Comparison of ENCODE assay signal across 32 cellular contexts in genomic region chr6:49050606-49051005, GRCh38.
"Had no signal": no experiment of that assay in that cellular context is flagged by ENCODE, and none has a peak within 500 bp of the region (broad histone marks: within the 10 kb centered on the region; RNA-seq: fewer than 3 reads in every experiment).

No MANE protein-coding gene starts in this region.

- H3K27ac Mint-ChIP-seq: activated CD4-positive, alpha-beta memory T cell treated with anti-CD3 and anti-CD28 coated beads for 36 hours; activated CD4-positive, alpha-beta T cell treated with anti-CD3 and anti-CD28 coated beads for 36 hours; activated CD4-positive, alpha-beta T cell treated with anti-CD3 and anti-CD28 coated beads, Interleukin-2, amount 10 ng/mL, durations not matched to agents 24 days and 14 days; activated naive CD4-positive, alpha-beta T cell treated with anti-CD3 and anti-CD28 coated beads for 36 hours; activated naive CD4-positive, alpha-beta T cell treated with anti-CD3 and anti-CD28 coated beads, Interleukin-2, amount 50 U/mL, for 24 hours; activated naive CD8-positive, alpha-beta T cell treated with anti-CD3 and anti-CD28 coated beads for 36 hours; activated naive CD8-positive, alpha-beta T cell treated with anti-CD3 and anti-CD28 coated beads, Interleukin-2, amount 50 U/mL, for 24 hours; activated T-helper 1 cell treated with anti-CD3 and anti-CD28 coated beads, Interleukin-12 subunit alpha, Interleukin-12 subunit beta, Interleukin-2, Interleukin-4 antibody, amounts not matched to agents 30 ng/mL and 10 ng/mL and 1 ng/mL, durations not matched to agents 14 hours and 24 hours and 36 hours; activated T-helper 2 cell treated with anti-CD3 and anti-CD28 coated beads, Interferon-gamma antibody, Interleukin-2, Interleukin-4, amounts not matched to agents 10 μg/mL and 5 μg/mL and 100 μg/mL, durations not matched to agents 14 hours and 24 hours and 36 hours; T-helper 17 cell; T-helper 2 cell treated with Interferon-gamma antibody and Interleukin-4, amounts not matched to agents 5 μg/mL and 100 μg/mL, for 36 hours had no signal

- H3K9me3 ChIP-seq: adrenal gland, body of pancreas, colonic mucosa, esophagus squamous epithelium had no signal

- H3K4me3 Mint-ChIP-seq: activated CD4-positive, alpha-beta memory T cell treated with anti-CD3 and anti-CD28 coated beads for 36 hours; activated CD4-positive, alpha-beta T cell treated with anti-CD3 and anti-CD28 coated beads for 36 hours; activated CD4-positive, alpha-beta T cell treated with anti-CD3 and anti-CD28 coated beads, Interleukin-2, amount 10 ng/mL, durations not matched to agents 24 days and 14 days; activated naive CD4-positive, alpha-beta T cell treated with anti-CD3 and anti-CD28 coated beads for 36 hours; activated naive CD4-positive, alpha-beta T cell treated with anti-CD3 and anti-CD28 coated beads, Interleukin-2, amount 50 U/mL, for 24 hours; activated naive CD8-positive, alpha-beta T cell treated with anti-CD3 and anti-CD28 coated beads for 36 hours; activated naive CD8-positive, alpha-beta T cell treated with anti-CD3 and anti-CD28 coated beads, Interleukin-2, amount 50 U/mL, for 24 hours; activated T-cell treated with anti-CD3 and anti-CD28 coated beads, Interleukin-2, amount 50 U/mL, for 4 hours; activated T-helper 1 cell treated with anti-CD3 and anti-CD28 coated beads, Interleukin-12 subunit alpha, Interleukin-12 subunit beta, Interleukin-2, Interleukin-4 antibody, amounts not matched to agents 30 ng/mL and 10 ng/mL and 1 ng/mL, durations not matched to agents 14 hours and 24 hours and 36 hours; T-helper 17 cell; T-helper 2 cell treated with Interferon-gamma antibody and Interleukin-4, amounts not matched to agents 5 μg/mL and 100 μg/mL, for 36 hours had no signal

- H3K9me3 Mint-ChIP-seq: activated T-helper 1 cell treated with anti-CD3 and anti-CD28 coated beads, Interleukin-12 subunit alpha, Interleukin-12 subunit beta, Interleukin-2, Interleukin-4 antibody, amounts not matched to agents 30 ng/mL and 10 ng/mL and 1 ng/mL, durations not matched to agents 14 hours and 24 hours and 36 hours had no signal

- DNase-seq: activated CD4-positive, alpha-beta memory T cell treated with anti-CD3 and anti-CD28 coated beads for 36 hours; activated CD4-positive, alpha-beta T cell treated with anti-CD3 and anti-CD28 coated beads for 36 hours; activated CD4-positive, alpha-beta T cell treated with anti-CD3 and anti-CD28 coated beads, Interleukin-2, amount 10 ng/mL, durations not matched to agents 24 days and 14 days; activated CD4-positive, CD25-positive, alpha-beta regulatory T cell; activated CD4-positive, CD25-positive, alpha-beta regulatory T cell treated with anti-CD3 and anti-CD28 coated beads, Interleukin-2, amount 50 U/mL, for 72 hours; activated CD8-positive, alpha-beta memory T cell treated with anti-CD3 and anti-CD28 coated beads, Interleukin-2, amount 50 U/mL, for 48 hours; activated effector memory CD4-positive, alpha-beta T cell treated with anti-CD3 and anti-CD28 coated beads, Interleukin-2, amount 50 U/mL, for 16 hours; activated naive CD4-positive, alpha-beta T cell treated with anti-CD3 and anti-CD28 coated beads for 36 hours; activated naive CD8-positive, alpha-beta T cell treated with anti-CD3 and anti-CD28 coated beads for 36 hours; activated naive CD8-positive, alpha-beta T cell treated with anti-CD3 and anti-CD28 coated beads, Interleukin-2, amount 50 U/mL, for 24 hours; activated T-cell treated with anti-CD3 and anti-CD28 coated beads, Interleukin-2, amount 50 U/mL, for 4 hours; adrenal gland; amygdala; aorta; body of pancreas; central memory CD4-positive, alpha-beta T cell; cerebellar nuclear complex; colonic mucosa; effector CD8-positive, alpha-beta T cell; esophagus squamous epithelium; T-helper 1 cell; T-helper 17 cell; T1000; WERI-Rb-1 had no signal

- H3K27me3 ChIP-seq: adrenal gland, body of pancreas, cardiac muscle cell, colonic mucosa, esophagus squamous epithelium had no signal

- H3K4me1 ChIP-seq: adrenal gland, body of pancreas, colonic mucosa, esophagus squamous epithelium had no signal

- FAIRE-seq: endometrium, endothelial cell of umbilical vein had no signal

- ATAC-seq: activated CD4-positive, alpha-beta T cell treated with anti-CD3 and anti-CD28 coated beads for 36 hours; activated naive CD8-positive, alpha-beta T cell treated with anti-CD3 and anti-CD28 coated beads, Interleukin-2, amount 50 U/mL, for 24 hours; activated T-cell treated with anti-CD3 and anti-CD28 coated beads, Interleukin-2, amount 50 U/mL, for 4 hours; body of pancreas; T-helper 17 cell had no signal

- H3K36me3 Mint-ChIP-seq: activated CD4-positive, alpha-beta memory T cell treated with anti-CD3 and anti-CD28 coated beads for 36 hours; activated naive CD4-positive, alpha-beta T cell treated with anti-CD3 and anti-CD28 coated beads, Interleukin-2, amount 50 U/mL, for 24 hours; activated naive CD8-positive, alpha-beta T cell treated with anti-CD3 and anti-CD28 coated beads for 36 hours had no signal

- H3K4me1 Mint-ChIP-seq: activated CD4-positive, alpha-beta T cell treated with anti-CD3 and anti-CD28 coated beads for 36 hours; activated CD4-positive, alpha-beta T cell treated with anti-CD3 and anti-CD28 coated beads, Interleukin-2, amount 10 ng/mL, durations not matched to agents 24 days and 14 days; activated naive CD4-positive, alpha-beta T cell treated with anti-CD3 and anti-CD28 coated beads, Interleukin-2, amount 50 U/mL, for 24 hours; activated naive CD8-positive, alpha-beta T cell treated with anti-CD3 and anti-CD28 coated beads for 36 hours; activated naive CD8-positive, alpha-beta T cell treated with anti-CD3 and anti-CD28 coated beads, Interleukin-2, amount 50 U/mL, for 24 hours; T-helper 17 cell had no signal

- H3K27ac ChIP-seq: adrenal gland, body of pancreas, cardiac muscle cell, colonic mucosa, epithelial cell of prostate, esophagus squamous epithelium, WERI-Rb-1 had no signal

- H3K36me3 ChIP-seq: adrenal gland, cardiac muscle cell, colonic mucosa, esophagus squamous epithelium, WERI-Rb-1 had no signal

- H3K27me3 Mint-ChIP-seq: activated CD4-positive, alpha-beta memory T cell treated with anti-CD3 and anti-CD28 coated beads for 36 hours; activated CD4-positive, alpha-beta T cell treated with anti-CD3 and anti-CD28 coated beads for 36 hours; activated CD4-positive, alpha-beta T cell treated with anti-CD3 and anti-CD28 coated beads, Interleukin-2, amount 10 ng/mL, durations not matched to agents 24 days and 14 days; activated naive CD4-positive, alpha-beta T cell treated with anti-CD3 and anti-CD28 coated beads, Interleukin-2, amount 50 U/mL, for 24 hours; activated naive CD8-positive, alpha-beta T cell treated with anti-CD3 and anti-CD28 coated beads for 36 hours; activated naive CD8-positive, alpha-beta T cell treated with anti-CD3 and anti-CD28 coated beads, Interleukin-2, amount 50 U/mL, for 24 hours; T-helper 17 cell had no signal

- H3K4me3 ChIP-seq: adrenal gland, body of pancreas, cardiac muscle cell, colonic mucosa, esophagus squamous epithelium had no signal
